Comparison of ENCODE assay signal across 8 cellular contexts in genomic region chr9:107172160-107172978, GRCh38.
DNase-seq lines count a peak whose midpoint lies in the region; ATAC-seq, FAIRE-seq and TF ChIP-seq lines count a peak whose summit lies in the region.

No MANE protein-coding gene starts in this region.

- no peak for TF ChIP-seq CTCF in Calu3 (IDR thresholded peaks at IDR 0.05; ENCODE audit: unreplicated experiment)
- TF ChIP-seq CTCF in mucosa of descending colon (IDR thresholded peaks at IDR 0.05): peak; percentile 64

- no peaks in the 10 kb centered on the region for H3K36me3 ChIP-seq in mucosa of descending colon (ENCODE audit: low read depth)

- no peak overlapping the region for H3K27ac Mint-ChIP-seq in Calu3 (ENCODE audit: unreplicated experiment)
- H3K27ac Mint-ChIP-seq in activated CD4-positive, alpha-beta memory T cell treated with anti-CD3 and anti-CD28 coated beads, Interleukin-2, amount 10 ng/mL, durations not matched to agents 7 days and 5 days: peak overlapping the region; percentile 36

- BruUV-seq in Calu3 (replicated peaks; lab: Mats Ljungman, UMichigan): no TSS peak

- DNase-seq in Calu3: peak; percentile 71
- DNase-seq in NCI-H748 treated with DMSO at 0.1 percent for 48 hours (lab: John Stamatoyannopoulos, UW): peak; percentile 90
- DNase-seq in activated CD4-positive, alpha-beta memory T cell treated with anti-CD3 and anti-CD28 coated beads, Interleukin-2, amount 10 ng/mL, durations not matched to agents 7 days and 5 days: peak; percentile 68
- DNase-seq in mucosa of descending colon: peak in 2 of 3 donors; percentile 77 to 84
- DNase-seq in stimulated activated CD8-positive, alpha-beta memory T cell treated with anti-CD3 and anti-CD28 coated beads, Interleukin-7, amount 100 ng/mL, for 48 hours (ENCODE audit: extremely low read depth in 1 of 2, low read depth in 1 of 2): peak; percentile 14 to 32

- no peaks in the 10 kb centered on the region for H3K36me3 Mint-ChIP-seq in Calu3 (ENCODE audit: insufficient read depth, unreplicated experiment)
- H3K36me3 Mint-ChIP-seq in activated CD4-positive, alpha-beta memory T cell treated with anti-CD3 and anti-CD28 coated beads, Interleukin-2, amount 10 ng/mL, durations not matched to agents 7 days and 5 days (ENCODE audit: low read depth): no peaks in the 10 kb centered on the region

- H3K4me1 Mint-ChIP-seq in Calu3 (ENCODE audit: low read depth, unreplicated experiment): no peaks in the 10 kb centered on the region
- H3K4me1 Mint-ChIP-seq in activated CD4-positive, alpha-beta memory T cell treated with anti-CD3 and anti-CD28 coated beads, Interleukin-2, amount 10 ng/mL, durations not matched to agents 7 days and 5 days: peaks cover 37% of the 10 kb centered on the region

- H3K9me3 ChIP-seq in mucosa of descending colon: no peaks in the 10 kb centered on the region

- POLR2A ChIA-PET in activated CD4-positive, alpha-beta memory T cell treated with anti-CD3 and anti-CD28 coated beads, Interleukin-2, amount 10 ng/mL, durations not matched to agents 7 days and 5 days (lab: Charles Lee): no interaction called here

- ATAC-seq in GM19467 (IDR thresholded peaks at IDR 0.05; ENCODE audit: unreplicated experiment) (peak; percentile 75), HG03558 (IDR thresholded peaks at IDR 0.05; ENCODE audit: extremely low read depth, unreplicated experiment) (peak; percentile 51), mucosa of descending colon (peak; percentile 83)

- intact Hi-C loops in Calu3 (cut with micrococcal nuclease; ENCODE audit: unreplicated experiment) (loop anchor here (2.0 to 5.0 kb wide), 2 partner anchors 36 to 1330 kb away; no protein-coding TSS in a partner anchor), mucosa of descending colon (cut with DNase I, micrococcal nuclease) (loop anchor here in 1 of 2 donors (10.0 kb wide), 1 partner anchor 162 kb away; no protein-coding TSS in a partner anchor)

- no peaks in the 10 kb centered on the region for H3K9me3 Mint-ChIP-seq in Calu3 (ENCODE audit: low read depth, unreplicated experiment)
- H3K9me3 Mint-ChIP-seq in activated CD4-positive, alpha-beta memory T cell treated with anti-CD3 and anti-CD28 coated beads, Interleukin-2, amount 10 ng/mL, durations not matched to agents 7 days and 5 days: no peaks in the 10 kb centered on the region

- peaks cover 5% of the 10 kb centered on the region for H3K4me1 ChIP-seq in mucosa of descending colon (ENCODE audit: low read depth)

- CTCF ChIA-PET in Calu3 (lab: Charles Lee): interaction anchor here (0.6 to 1.0 kb wide), 3 partner anchors 14 to 34 kb away, joined by 4 to 7 read pairs (median 4); no protein-coding TSS in a partner anchor
- CTCF ChIA-PET in activated CD4-positive, alpha-beta memory T cell treated with anti-CD3 and anti-CD28 coated beads, Interleukin-2, amount 10 ng/mL, durations not matched to agents 7 days and 5 days (lab: Charles Lee): interaction anchor here (1.0 to 2.3 kb wide), 2 partner anchors 35 kb away, joined by 5 to 12 read pairs; no protein-coding TSS in a partner anchor

- H3K27me3 Mint-ChIP-seq in Calu3 (ENCODE audit: unreplicated experiment): peaks cover 9% of the 10 kb centered on the region
- H3K27me3 Mint-ChIP-seq in activated CD4-positive, alpha-beta memory T cell treated with anti-CD3 and anti-CD28 coated beads, Interleukin-2, amount 10 ng/mL, durations not matched to agents 7 days and 5 days: no peaks in the 10 kb centered on the region

- FAIRE-seq in endometrium (lab: Jason Lieb, UNC): peak; percentile 86

- no peak overlapping the region for H3K4me3 Mint-ChIP-seq in Calu3 (ENCODE audit: low read depth, unreplicated experiment)
- H3K4me3 Mint-ChIP-seq in activated CD4-positive, alpha-beta memory T cell treated with anti-CD3 and anti-CD28 coated beads, Interleukin-2, amount 10 ng/mL, durations not matched to agents 7 days and 5 days: no peak overlapping the region

- no peak overlapping the region for H3K4me3 ChIP-seq in mucosa of descending colon

Comparison
In these comparisons a context has a peak if more than half of its experiments do, and no peak if none do; other contexts are left out.
1. DNase-seq: peak in every context shown above with its lines; median percentile 90 in NCI-H748 treated with DMSO at 0.1 percent for 48 hours; 80 in mucosa of descending colon; 71 in Calu3; 68 in activated CD4-positive, alpha-beta memory T cell treated with anti-CD3 and anti-CD28 coated beads, Interleukin-2, amount 10 ng/mL, durations not matched to agents 7 days and 5 days; 23 in stimulated activated CD8-positive, alpha-beta memory T cell treated with anti-CD3 and anti-CD28 coated beads, Interleukin-7, amount 100 ng/mL, for 48 hours.